Comparison of ENCODE assay signal across 1 cellular context in genomic region chr1:228405200-228405978, GRCh38.
TF ChIP-seq lines count a peak whose summit lies in the region.

No MANE protein-coding gene starts in this region.

TF ChIP-seq in GM12878, 131 proteins besides CTCF, POLR2A, EP300 and RAD21 (continued from another document):
- no peak for TF ChIP-seq PRDM15 (CRISPR knock-in tag; IDR thresholded peaks at IDR 0.05)
- no peak for TF ChIP-seq ZNF622 (IDR thresholded peaks at IDR 0.05)
- no peak for TF ChIP-seq MTA3 (IDR thresholded peaks at IDR 0.05; ENCODE audit: borderline replicate concordance, low read length)
- no peak for TF ChIP-seq ZNF687 (IDR thresholded peaks at IDR 0.05)
